In the genomic region with DNA sequence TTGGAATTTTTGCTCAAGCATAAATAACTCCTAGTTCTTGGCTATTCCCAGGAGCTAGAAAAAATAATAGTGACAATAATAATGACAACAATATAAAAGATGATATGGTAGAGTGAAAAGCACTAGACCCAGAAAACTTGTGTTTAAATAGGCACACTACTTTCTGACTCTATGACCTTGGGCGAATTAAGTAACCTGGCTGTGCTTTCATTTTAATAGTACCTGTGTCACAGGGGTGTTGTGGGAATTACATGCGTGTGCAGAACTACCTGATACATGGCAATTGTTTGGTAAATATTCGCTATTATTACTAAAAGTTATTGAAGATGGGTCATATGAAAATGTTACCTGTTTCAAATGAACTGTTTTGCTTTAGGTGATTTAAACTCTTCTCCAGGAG, we compare ENCODE assay signal across 9 cellular contexts.
"Had no signal": no experiment of that assay in that cellular context is flagged by ENCODE, and none has a peak within 500 bp of the region (broad histone marks: within the 10 kb centered on the region; RNA-seq: fewer than 3 reads in every experiment).

No MANE protein-coding gene starts in this region.

- ATAC-seq: GM23338, HCT116 had no signal

- H3K9me3 ChIP-seq: HAP-1 had no signal

- DNase-seq: GM23248, GOT3, H7, H9, HCEC 1CT, HFFc6 had no signal

- H3K27ac ChIP-seq: GM23248 had no signal

- H3K4me3 ChIP-seq: GM23248, GM23338, HAP-1 had no signal

- H3K36me3 ChIP-seq: HAP-1 had no signal
